30 cellular contexts compared by ENCODE assay signal in genomic region chr14:82759691-82760090, GRCh38.
"Had no signal": no experiment of that assay in that cellular context is flagged by ENCODE, and none has a peak within 500 bp of the region (broad histone marks: within the 10 kb centered on the region; RNA-seq: fewer than 3 reads in every experiment).

No MANE protein-coding gene starts in this region.

- H3K9me3 Mint-ChIP-seq: neural crest cell had no signal

- H3K4me3 Mint-ChIP-seq: naive thymus-derived CD8-positive, alpha-beta T cell; neural crest cell; stimulated activated naive CD8-positive, alpha-beta T cell treated with anti-CD3 and anti-CD28 coated beads, Interleukin-15, amount 100 ng/mL, for 72 hours had no signal

- H3K79me2 ChIP-seq: parathyroid adenoma had no signal

- H3K27ac ChIP-seq: coronary artery, esophagus squamous epithelium, heart right ventricle, lower lobe of right lung, neutrophil, parathyroid adenoma, suprapubic skin, transverse colon, vagina had no signal

- H3K4me1 Mint-ChIP-seq: naive thymus-derived CD8-positive, alpha-beta T cell; stimulated activated naive CD8-positive, alpha-beta T cell treated with anti-CD3 and anti-CD28 coated beads, Interleukin-15, amount 100 ng/mL, for 72 hours had no signal

- H3K27ac Mint-ChIP-seq: naive thymus-derived CD8-positive, alpha-beta T cell; progenitor cell of endocrine pancreas; stimulated activated naive CD8-positive, alpha-beta T cell treated with anti-CD3 and anti-CD28 coated beads, Interleukin-15, amount 100 ng/mL, for 72 hours had no signal

- H3K4me2 ChIP-seq: smooth muscle cell had no signal

- H3K9ac ChIP-seq: parathyroid adenoma had no signal

- H2AFZ ChIP-seq: parathyroid adenoma had no signal

- H3K27me3 ChIP-seq: esophagus squamous epithelium, heart right ventricle, neutrophil, suprapubic skin, transverse colon, vagina had no signal

- ATAC-seq: heart right ventricle; left colon; left ventricle myocardium superior; lower lobe of right lung; naive thymus-derived CD8-positive, alpha-beta T cell; sciatic nerve; stimulated activated naive CD8-positive, alpha-beta T cell treated with anti-CD3 and anti-CD28 coated beads, Interleukin-15, amount 100 ng/mL, for 72 hours had no signal

- H3K4me3 ChIP-seq: coronary artery, esophagus squamous epithelium, heart right ventricle, lower lobe of right lung, smooth muscle cell, suprapubic skin, transverse colon, vagina had no signal

- H3K27me3 Mint-ChIP-seq: naive thymus-derived CD8-positive, alpha-beta T cell; progenitor cell of endocrine pancreas; stimulated activated naive CD8-positive, alpha-beta T cell treated with anti-CD3 and anti-CD28 coated beads, Interleukin-15, amount 100 ng/mL, for 72 hours had no signal

- H3K36me3 ChIP-seq: esophagus squamous epithelium, heart right ventricle, lower lobe of right lung, neutrophil, suprapubic skin, transverse colon, vagina had no signal

- H3K9me3 ChIP-seq: esophagus squamous epithelium, heart right ventricle, lower lobe of right lung, neutrophil, suprapubic skin, transverse colon, vagina had no signal

- DNase-seq: dermis blood vessel endothelial cell; effector memory CD4-positive, alpha-beta T cell; erythroblast; esophagus squamous epithelium; foreskin melanocyte; glutamatergic neuron; heart right ventricle; hippocampal formation; islet precursor cell; kidney glomerular epithelial cell; left colon; left ventricle myocardium superior; lower lobe of right lung; naive thymus-derived CD8-positive, alpha-beta T cell; stimulated activated CD4-positive, alpha-beta T cell treated with anti-CD3 and anti-CD28 coated beads, Interleukin-12 subunit alpha, Interleukin-12 subunit beta, amount 100 ng/mL, for 4 hours; stimulated activated CD4-positive, alpha-beta T cell treated with anti-CD3 and anti-CD28 coated beads, Interleukin-1b, Interleukin-23, amount 100 ng/mL, for 48 hours; stimulated activated CD4-positive, alpha-beta T cell treated with anti-CD3 and anti-CD28 coated beads, Interleukin-4, amount 100 ng/mL, for 1 hour; stimulated activated CD8-positive, alpha-beta memory T cell treated with anti-CD3 and anti-CD28 coated beads, Interleukin-4, amount 100 ng/mL, for 48 hours; stimulated activated naive CD4-positive, alpha-beta T cell; stimulated activated naive CD8-positive, alpha-beta T cell treated with anti-CD3 and anti-CD28 coated beads, Interleukin-15, amount 100 ng/mL, for 72 hours; transverse colon had no signal

- H3K4me1 ChIP-seq: heart right ventricle, lower lobe of right lung, parathyroid adenoma, suprapubic skin, transverse colon, vagina had no signal

- H3K36me3 Mint-ChIP-seq: naive thymus-derived CD8-positive, alpha-beta T cell had no signal
